22 cellular contexts compared by ENCODE assay signal in genomic region chr3:177978948-177979347, GRCh38.
"Had no signal": no experiment of that assay in that cellular context is flagged by ENCODE, and none has a peak within 500 bp of the region (broad histone marks: within the 10 kb centered on the region; RNA-seq: fewer than 3 reads in every experiment).

No MANE protein-coding gene starts in this region.

- H3K4me1 ChIP-seq: parathyroid adenoma, right atrium auricular region, tibial nerve had no signal

- ATAC-seq: activated T-cell treated with anti-CD3 and anti-CD28 coated beads, Interleukin-2, amount 50 U/mL, for 4 hours; activated T-helper 17 cell treated with anti-CD3 and anti-CD28 coated beads, Interleukin-2, amount 50 U/mL, for 72 hours; esophagus mucosa; naive thymus-derived CD4-positive, alpha-beta T cell; WTC11 had no signal

- DNase-seq: activated CD4-positive, alpha-beta memory T cell treated with anti-CD3 and anti-CD28 coated beads, Interleukin-2, amount 10 ng/mL, durations not matched to agents 7 days and 5 days; activated CD4-positive, alpha-beta T cell treated with anti-CD3 and anti-CD28 coated beads for 1 hour; activated CD4-positive, alpha-beta T cell treated with anti-CD3 and anti-CD28 coated beads, Interleukin-2, amount 10 ng/mL, durations not matched to agents 7 days and 5 days; activated CD8-positive, alpha-beta memory T cell treated with anti-CD3 and anti-CD28 coated beads, Interleukin-2, amount 50 U/mL, for 48 hours; activated gamma-delta T cell treated with Interleukin-2 at 50 U/mL for 16 hours; activated naive CD4-positive, alpha-beta T cell treated with anti-CD3 and anti-CD28 coated beads, Interleukin-2, amount 50 U/mL, for 16 hours; activated T-cell treated with anti-CD3 and anti-CD28 coated beads, Interleukin-2, amount 50 U/mL, for 4 hours; amniotic stem cell; endodermal cell; islet precursor cell; mammary epithelial cell; naive thymus-derived CD4-positive, alpha-beta T cell; nucleus accumbens; stimulated activated CD4-positive, alpha-beta T cell treated with anti-CD3 and anti-CD28 coated beads, Interleukin-2, amount 100 ng/mL, for 48 hours; stimulated activated naive CD4-positive, alpha-beta T cell treated with Interleukin-2 at 50 U/mL for 16 hours; T-helper 2 cell had no signal

- H3K4me3 ChIP-seq: right atrium auricular region, tibial nerve had no signal

- H3K79me2 ChIP-seq: parathyroid adenoma had no signal

- H3K9ac ChIP-seq: parathyroid adenoma had no signal

- H2AFZ ChIP-seq: parathyroid adenoma had no signal

- H3K27ac ChIP-seq: parathyroid adenoma, right atrium auricular region, tibial nerve had no signal

- H3K27me3 ChIP-seq: right atrium auricular region, tibial nerve had no signal

- H3K36me3 ChIP-seq: right atrium auricular region, tibial nerve had no signal

- H3K9me3 ChIP-seq: right atrium auricular region, tibial nerve had no signal
